35 cellular contexts compared by ENCODE assay signal in the genomic region with DNA sequence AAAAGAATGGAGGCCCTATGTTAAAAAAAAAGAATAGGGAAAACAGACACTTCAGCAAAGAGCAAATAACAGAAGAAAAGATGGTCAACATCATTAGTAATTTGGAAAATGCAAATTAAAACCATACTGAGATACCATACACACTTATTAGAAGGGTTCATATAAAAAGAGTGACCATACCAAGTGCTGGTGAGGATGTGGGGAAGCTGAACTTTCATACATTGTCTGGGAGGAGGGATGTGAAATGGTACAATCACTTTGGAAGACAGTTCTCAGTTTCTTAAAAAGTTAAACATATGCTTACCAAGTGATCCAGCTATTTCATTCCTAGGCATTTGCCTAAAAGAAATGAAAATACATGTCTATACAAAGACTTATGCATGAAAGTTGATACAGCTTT.
DNase-seq lines count a peak whose midpoint lies in the region; ATAC-seq, FAIRE-seq and TF ChIP-seq lines count a peak whose summit lies in the region.
"Had no signal": no experiment of that assay in that cellular context is flagged by ENCODE, and none has a peak within 500 bp of the region (broad histone marks: within the 10 kb centered on the region; RNA-seq: fewer than 3 reads in every experiment).

No MANE protein-coding gene starts in this region.

- peaks cover 35% of the 10 kb centered on the region for H3K27me3 ChIP-seq in astrocyte (ENCODE audit: insufficient read depth, low read length)
- H3K27me3 ChIP-seq in K562 (ENCODE audit: control insufficient read depth in 2 of 2, insufficient read depth in 2 of 2, low read length in 2 of 2), result no peaks in the 10 kb centered on the region
- H3K27me3 ChIP-seq: BE2C; BLaER1; BLaER1 treated with 17β-estradiol and CSF1 and Interleukin-3, amounts not matched to agents 10 nM and 100 nM had no signal

- no peak overlapping the region for H3K4me3 Mint-ChIP-seq in astrocyte (ENCODE audit: unreplicated experiment)
- H3K4me3 Mint-ChIP-seq: B cell; CD14-positive monocyte; CD4-positive, alpha-beta memory T cell; CD4-positive, alpha-beta T cell; CD4-positive, CD25-positive, alpha-beta regulatory T cell; CD8-positive, alpha-beta memory T cell; CD8-positive, alpha-beta T cell had no signal

- H3K79me2 ChIP-seq in astrocyte (ENCODE audit: insufficient read depth, low read length) (no peaks in the 10 kb centered on the region), K562 (ENCODE audit: control insufficient read depth, insufficient read depth, low read length) (no peaks in the 10 kb centered on the region)

- TF ChIP-seq EP300 in K562 (IDR thresholded peaks at IDR 0.05; ENCODE audit: low read length), result no peak

- no peak for ATAC-seq in K562
- no peak for ATAC-seq in HG03520 (IDR thresholded peaks at IDR 0.05; ENCODE audit: unreplicated experiment)
- ATAC-seq in GM18502 (IDR thresholded peaks at IDR 0.05; ENCODE audit: poor library complexity, unreplicated experiment), result no peak
- ATAC-seq: A549; CD8-positive, alpha-beta T cell had no signal

- no peaks in the 10 kb centered on the region for H3K9me1 ChIP-seq in K562 (ENCODE audit: control insufficient read depth, insufficient read depth, low read length)

- H3K36me3 ChIP-seq in HEK293 (ENCODE audit: control insufficient read depth in 2 of 2, insufficient read depth in 1 of 2, low read length in 2 of 2) (no peaks in the 10 kb centered on the region), astrocyte (ENCODE audit: insufficient read depth, low read length) (no peaks in the 10 kb centered on the region), K562 (ENCODE audit: control insufficient read depth, insufficient read depth, low read length) (no peaks in the 10 kb centered on the region)
- H3K36me3 ChIP-seq: BE2C; BLaER1; BLaER1 treated with 17β-estradiol and CSF1 and Interleukin-3, amounts not matched to agents 10 nM and 100 nM had no signal

- H3K36me3 Mint-ChIP-seq in astrocyte (ENCODE audit: low read depth, unreplicated experiment), result no peaks in the 10 kb centered on the region
- H3K36me3 Mint-ChIP-seq: CD14-positive monocyte; CD4-positive, alpha-beta memory T cell; CD4-positive, CD25-positive, alpha-beta regulatory T cell; CD8-positive, alpha-beta memory T cell; CD8-positive, alpha-beta T cell had no signal

- no TSS peak for BruUV-seq in K562 (replicated peaks; lab: Mats Ljungman, UMichigan)

- H3K9me3 ChIP-seq in HEK293 (ENCODE audit: control insufficient read depth, insufficient read depth, low read depth, low read length) (no peaks in the 10 kb centered on the region), astrocyte (ENCODE audit: insufficient read depth, low read depth, low read length) (no peaks in the 10 kb centered on the region), K562 (replicated peaks; ENCODE audit: control insufficient read depth, insufficient read depth, low read depth, low read length) (no peaks in the 10 kb centered on the region)
- H3K9me3 ChIP-seq: A549, BE2C had no signal

- H3K27me3 Mint-ChIP-seq in astrocyte (ENCODE audit: low read depth, unreplicated experiment), result no peaks in the 10 kb centered on the region
- H3K27me3 Mint-ChIP-seq: B cell; CD4-positive, alpha-beta T cell; CD4-positive, CD25-positive, alpha-beta regulatory T cell had no signal

- no peak overlapping the region for H3K27ac Mint-ChIP-seq in astrocyte (ENCODE audit: unreplicated experiment)
- H3K27ac Mint-ChIP-seq: B cell; CD14-positive monocyte; CD4-positive, alpha-beta T cell; CD4-positive, CD25-positive, alpha-beta regulatory T cell; CD8-positive, alpha-beta memory T cell; CD8-positive, alpha-beta T cell had no signal

- intact Hi-C loops in K562 (cut with micrococcal nuclease), result no loop called here

- H4K20me1 ChIP-seq in astrocyte (ENCODE audit: insufficient read depth, low read length), result no peaks in the 10 kb centered on the region
- H4K20me1 ChIP-seq in K562 (replicated peaks; ENCODE audit: control insufficient read depth, insufficient read depth, low read length), result no peaks in the 10 kb centered on the region
- H4K20me1 ChIP-seq: BLaER1; BLaER1 treated with 17β-estradiol and CSF1 and Interleukin-3, amounts not matched to agents 10 nM and 100 nM had no signal

- FAIRE-seq in astrocyte (lab: Jason Lieb, UNC) (peak; percentile 78), K562 (lab: Jason Lieb, UNC) (no peak)
- FAIRE-seq: A204.1, A549, D721Med had no signal

- in situ Hi-C loops in K562 (cut with MboI), result no loop called here

- H3K4me2 ChIP-seq in astrocyte (ENCODE audit: low read length) (no peak overlapping the region), K562 (ENCODE audit: insufficient read depth, low read length) (no peak overlapping the region)
- H3K4me2 ChIP-seq: A549; BLaER1; BLaER1 treated with 17β-estradiol and CSF1 and Interleukin-3, amounts not matched to agents 10 nM and 100 nM had no signal

- POLR2A ChIA-PET in HEK293 (lab: Yijun Ruan, JAX), result no interaction called here
- POLR2A ChIA-PET in K562 (lab: Yijun Ruan, JAX), result no interaction called here

- no peak for DNase-seq in astrocyte (ENCODE audit: low read depth)
- DNase-seq in K562 (ENCODE audit: extremely low read depth in 1 of 4, low spot score in 3 of 4), result no peak
- no peak for DNase-seq in DMS 273 (lab: John Stamatoyannopoulos, UW; ENCODE audit: unreplicated experiment)
- DNase-seq: 8988T; ACHN; AML-193; BE2C; C1 segment of cervical spinal cord; Caco-2; Calu3; CD4-positive, alpha-beta memory T cell; CD4-positive, alpha-beta T cell; CD4-positive, CD25-positive, alpha-beta regulatory T cell; CD8-positive, alpha-beta memory T cell; CD8-positive, alpha-beta T cell; COR-L47; DMS 273 treated with DMSO at 0.1 percent for 48 hours; DMS153; DMS53; DMS79; DMS79 treated with DMSO at 0.1 percent for 48 hours; DND-41; EL had no signal

- H3K9ac ChIP-seq in astrocyte (ENCODE audit: low read length) (no peak overlapping the region), K562 (ENCODE audit: insufficient read depth in 1 of 2, low read depth in 2 of 2, low read length in 2 of 2) (no peak overlapping the region)
- H3K9ac ChIP-seq: BLaER1; BLaER1 treated with 17β-estradiol and CSF1 and Interleukin-3, amounts not matched to agents 10 nM and 100 nM had no signal

- H3K4me1 Mint-ChIP-seq in astrocyte (ENCODE audit: low read depth, unreplicated experiment), result peaks cover 9% of the 10 kb centered on the region
- H3K4me1 Mint-ChIP-seq: B cell; CD14-positive monocyte; CD4-positive, alpha-beta memory T cell; CD4-positive, CD25-positive, alpha-beta regulatory T cell; CD8-positive, alpha-beta memory T cell had no signal

- TF ChIP-seq CTCF in HEK293 (tag by site-specific recombination; IDR thresholded peaks at IDR 0.05) (no peak), astrocyte (IDR thresholded peaks at IDR 0.05; ENCODE audit: insufficient read depth, low read depth, low read length) (no peak), K562 (IDR thresholded peaks at IDR 0.05 in 2 of 3, conservative IDR thresholded peaks at IDR 0.05 in 1 of 3; ENCODE audit: insufficient read depth in 2 of 3, low read depth in 1 of 3, low read length in 3 of 3) (no peak)

- H3K9me3 Mint-ChIP-seq in astrocyte (ENCODE audit: unreplicated experiment), result no peaks in the 10 kb centered on the region
- H3K9me3 Mint-ChIP-seq: CD4-positive, alpha-beta T cell had no signal

- H2AFZ ChIP-seq in astrocyte (ENCODE audit: low read depth, low read length) (no peak overlapping the region), K562 (ENCODE audit: low read depth, low read length) (no peak overlapping the region)

- no peak for TF ChIP-seq RAD21 in K562 (CRISPR knock-in tag; conservative IDR thresholded peaks at IDR 0.05 in 1 of 2, IDR thresholded peaks at IDR 0.05 in 1 of 2)

- CTCF ChIA-PET in HEK293 (lab: Yijun Ruan, JAX) (no interaction called here), K562 (lab: Yijun Ruan, JAX; ENCODE audit: low intra/inter-chr PET ratio) (no interaction called here)

- no peak overlapping the region for H3K27ac ChIP-seq in HEK293 (ENCODE audit: extremely low read depth, low read depth, low read length)
- no peak overlapping the region for H3K27ac ChIP-seq in astrocyte (ENCODE audit: low read depth, low read length)
- H3K27ac ChIP-seq in K562 (ENCODE audit: extremely low read depth, low read depth, low read length), result no peak overlapping the region
- H3K27ac ChIP-seq: 22Rv1; A549; BLaER1; BLaER1 treated with 17β-estradiol and CSF1 and Interleukin-3, amounts not matched to agents 10 nM and 100 nM; C4-2B had no signal

- H3K4me1 ChIP-seq in HEK293 (ENCODE audit: control insufficient read depth, insufficient read depth, low read length), result peaks cover 6% of the 10 kb centered on the region; the same call in 1 of the 2 replicates
- peaks cover 9% of the 10 kb centered on the region for H3K4me1 ChIP-seq in astrocyte (ENCODE audit: insufficient read depth, low read length)
- H3K4me1 ChIP-seq in K562 (replicated peaks in 1 of 2; ENCODE audit: control insufficient read depth in 2 of 2, insufficient read depth in 2 of 2, low read length in 2 of 2), result no peaks in the 10 kb centered on the region
- H3K4me1 ChIP-seq: BE2C, Caco-2 had no signal

- no peak overlapping the region for H3K4me3 ChIP-seq in HEK293 (ENCODE audit: low read depth, low read length)
- no peak overlapping the region for H3K4me3 ChIP-seq in astrocyte (ENCODE audit: insufficient read depth, low read depth, low read length)
- H3K4me3 ChIP-seq in K562, result no peak overlapping the region
- H3K4me3 ChIP-seq: A549; BLaER1; BLaER1 treated with 17β-estradiol and CSF1 and Interleukin-3, amounts not matched to agents 10 nM and 100 nM had no signal

- TF ChIP-seq POLR2A in K562 (conservative IDR thresholded peaks at IDR 0.05), result no peak

TF ChIP-seq in HEK293, 187 proteins besides CTCF, POLR2A, EP300 and RAD21:
- TF ChIP-seq ZNF76 (tag by site-specific recombination; IDR thresholded peaks at IDR 0.05; ENCODE audit: borderline replicate concordance, low read depth), result no peak
- peak; percentile 77 for TF ChIP-seq ZNF184 (tag by site-specific recombination; IDR thresholded peaks at IDR 0.05)

TF ChIP-seq in K562, 482 proteins besides CTCF, POLR2A, EP300 and RAD21:
- no peak for TF ChIP-seq NCOA1 (IDR thresholded peaks at IDR 0.05; ENCODE audit: low read depth)
- peak; percentile 52; the same call in 1 of the 2 replicates for TF ChIP-seq ZNF184 (CRISPR knock-in tag; IDR thresholded peaks at IDR 0.05)
